ENCODE assay signal across 11 cellular contexts in genomic region chr5:120463026-120463770, GRCh38. TPM values are rescaled to one million over a fixed set of nuclear protein-coding genes. Genes with fewer than 3 reads are reported as not detected.
DNase-seq lines count a peak whose midpoint lies in the region; ATAC-seq and TF ChIP-seq lines count a peak whose summit lies in the region.
"Had no signal": no experiment of that assay in that cellular context is flagged by ENCODE, and none has a peak within 500 bp of the region (broad histone marks: within the 10 kb centered on the region; RNA-seq: fewer than 3 reads in every experiment).

No MANE protein-coding gene starts in this region.

- H3K9ac ChIP-seq in HUES48 (ENCODE audit: low read depth, low read length), result no peak overlapping the region

- peaks cover 17 to 51% (median 27%) of the 10 kb centered on the region in 5 donors for H3K27me3 Mint-ChIP-seq in naive thymus-derived CD8-positive, alpha-beta T cell

- no peak for TF ChIP-seq CTCF in AG04449 (IDR thresholded peaks at IDR 0.05; ENCODE audit: insufficient read depth, low read length, missing control alignments)
- TF ChIP-seq CTCF in astrocyte of the cerebellum (IDR thresholded peaks at IDR 0.05; ENCODE audit: low read depth, low read length, missing control alignments), result no peak
- TF ChIP-seq CTCF in testis (IDR thresholded peaks at IDR 0.05), result no peak
- TF ChIP-seq CTCF in OCI-LY7 (conservative IDR thresholded peaks at IDR 0.05; ENCODE audit: low read length), result no peak

- H3K27ac ChIP-seq in HUES48 (ENCODE audit: low read depth, low read length) (no peak overlapping the region), testis (no peak overlapping the region), OCI-LY7 (ENCODE audit: low read depth, low read length, poor library complexity, severe bottlenecking) (no peak overlapping the region)

- TF ChIP-seq POLR2A in testis (IDR thresholded peaks at IDR 0.05), result no peak

- CTCF ChIA-PET in AG04449 (lab: Yijun Ruan, JAX), result interaction anchor here (0.6 to 1.5 kb wide), 10 partner anchors 9 to 992 kb away, joined by 3 to 7 read pairs (median 3); no protein-coding TSS in a partner anchor
- CTCF ChIA-PET in OCI-LY7 (lab: Charles Lee; ENCODE audit: unreplicated experiment), result no interaction called here

- H3K9me3 Mint-ChIP-seq in naive thymus-derived CD8-positive, alpha-beta T cell, result peaks cover 0 to 5% (median 0%) of the 10 kb centered on the region in 9 donors
- H3K9me3 Mint-ChIP-seq: activated T-helper 1 cell treated with anti-CD3 and anti-CD28 coated beads, Interleukin-12 subunit alpha, Interleukin-12 subunit beta, Interleukin-2, Interleukin-4 antibody, amounts not matched to agents 30 ng/mL and 10 ng/mL and 1 ng/mL, durations not matched to agents 14 hours and 24 hours and 36 hours had no signal

- WGBS in testis, 2 donors, result 24 to 34% methylated on average over 6 of the region's 6 CpGs

- POLR2A ChIA-PET in AG04449 (lab: Yijun Ruan, JAX), result no interaction called here
- POLR2A ChIA-PET in naive thymus-derived CD8-positive, alpha-beta T cell (lab: Charles Lee), result no interaction called here
- POLR2A ChIA-PET in OCI-LY7 (lab: Charles Lee), result interaction anchor here (0.9 to 1.2 kb wide), 2 partner anchors 18 to 1836 kb away, joined by 3 to 5 read pairs; no protein-coding TSS in a partner anchor

- H3K27me3 ChIP-seq in HUES48 (ENCODE audit: control insufficient read depth, insufficient read depth, low read length) (peaks cover 50% of the 10 kb centered on the region), testis (no peaks in the 10 kb centered on the region), MG63 (no peaks in the 10 kb centered on the region)

- ATAC-seq in naive thymus-derived CD8-positive, alpha-beta T cell, result no peak

- no peak overlapping the region; the same call in 1 of the 2 replicates for H3K4me2 ChIP-seq in OCI-LY7 (ENCODE audit: low read length)

- H3K36me3 Mint-ChIP-seq in naive thymus-derived CD8-positive, alpha-beta T cell, result peaks cover 0 to 2% (median 0%) of the 10 kb centered on the region in 3 donors

- H3K4me3 ChIP-seq in AG04449 (ENCODE audit: low read depth, low read length), result peak overlapping the region; percentile 85
- H3K4me3 ChIP-seq in HUES48 (ENCODE audit: low read depth, low read length), result peak overlapping the region; percentile 70
- peak overlapping the region; percentile 96 for H3K4me3 ChIP-seq in astrocyte of the cerebellum (ENCODE audit: low read depth, low read length)
- peak overlapping the region in 1 of 2 donors; percentile 54 for H3K4me3 ChIP-seq in testis
- H3K4me3 ChIP-seq in OCI-LY7 (ENCODE audit: low read depth, low read length, poor library complexity, severe bottlenecking), result no peak overlapping the region
- no peak overlapping the region; the same call in 1 of the 2 replicates for H3K4me3 ChIP-seq in MG63

- no peaks in the 10 kb centered on the region for H3K9me3 ChIP-seq in HUES48 (ENCODE audit: control insufficient read depth, insufficient read depth, low read length)
- no peaks in the 10 kb centered on the region for H3K9me3 ChIP-seq in testis
- H3K9me3 ChIP-seq in OCI-LY7 (ENCODE audit: low read length), result no peaks in the 10 kb centered on the region
- no peaks in the 10 kb centered on the region for H3K9me3 ChIP-seq in MG63

- DNase-seq in AG04449 (ENCODE audit: low read depth, low spot score) (no peak), astrocyte of the cerebellum (ENCODE audit: low read depth) (no peak), testis (no peak), OCI-LY7 (ENCODE audit: low spot score) (no peak), MG63 (no peak)
- DNase-seq in naive thymus-derived CD8-positive, alpha-beta T cell, result no peak
- no peak for DNase-seq in activated effector memory CD4-positive, alpha-beta T cell treated with Interleukin-2 at 50 U/mL for 16 hours
- DNase-seq: CD8-positive, alpha-beta memory T cell; NCI-H2029 had no signal

- H3K4me1 ChIP-seq in HUES48 (ENCODE audit: control insufficient read depth, insufficient read depth, low read length) (0 out of 2 replicates have a peak, but pooled peaks cover 14% of the 10 kb centered on the region), testis (no peaks in the 10 kb centered on the region), OCI-LY7 (ENCODE audit: insufficient read depth, low read length, poor library complexity, severe bottlenecking) (no peaks in the 10 kb centered on the region)

- H2AFZ ChIP-seq in OCI-LY7 (ENCODE audit: low read length), result no peak overlapping the region

- no peaks in the 10 kb centered on the region for H4K20me1 ChIP-seq in OCI-LY7 (ENCODE audit: insufficient read depth, low read length)

- H3K79me2 ChIP-seq in OCI-LY7 (ENCODE audit: insufficient read depth, low read depth, low read length), result no peaks in the 10 kb centered on the region

- in situ Hi-C loops in astrocyte of the cerebellum (cut with HindIII; ENCODE audit: low sequenced_read_pairs), result loop anchor here (10.0 kb wide), 1 partner anchor 342 kb away; no protein-coding TSS in a partner anchor

- peak overlapping the region in 7 of 10 donors; percentile 14 to 72 (median 53) for H3K4me3 Mint-ChIP-seq in naive thymus-derived CD8-positive, alpha-beta T cell

- peak overlapping the region in 1 of 10 donors; percentile 69 for H3K27ac Mint-ChIP-seq in naive thymus-derived CD8-positive, alpha-beta T cell
- H3K27ac Mint-ChIP-seq: activated T-helper 1 cell treated with anti-CD3 and anti-CD28 coated beads, Interleukin-12 subunit alpha, Interleukin-12 subunit beta, Interleukin-2, Interleukin-4 antibody, amounts not matched to agents 30 ng/mL and 10 ng/mL and 1 ng/mL, durations not matched to agents 14 hours and 24 hours and 36 hours had no signal

- H3K4me1 Mint-ChIP-seq in naive thymus-derived CD8-positive, alpha-beta T cell, result peaks cover 0 to 21% (median 16%) of the 10 kb centered on the region in 4 donors

- BruUV-seq in OCI-LY7 (replicated peaks; lab: Mats Ljungman, UMichigan), result no TSS peak

- intact Hi-C loops in testis (cut with DNase I; ENCODE audit: low total_unique reads) (no loop called here), OCI-LY7 (cut with micrococcal nuclease; ENCODE audit: unreplicated experiment) (no loop called here)

- H3K36me3 ChIP-seq in HUES48 (ENCODE audit: control insufficient read depth, insufficient read depth, low read length) (no peaks in the 10 kb centered on the region), testis (ENCODE audit: low read depth, missing control alignments) (no peaks in the 10 kb centered on the region), OCI-LY7 (ENCODE audit: insufficient read depth, low read length) (no peaks in the 10 kb centered on the region), MG63 (no peaks in the 10 kb centered on the region)

- no peaks in the 10 kb centered on the region for H3K9me2 ChIP-seq in OCI-LY7 (ENCODE audit: insufficient read depth, low read length)

RNA-seq across cellular contexts. Expression of gene PRR16, which starts 0.9 kb away (rescaled TPM):
- not detected for total RNA-seq in naive thymus-derived CD8-positive, alpha-beta T cell
- polyA plus RNA-seq in naive thymus-derived CD8-positive, alpha-beta T cell, result not detected
- 1 to 10 TPM in 1 of 2 donors, under 1 TPM in 1; 0.68 to 1.5 TPM for total RNA-seq in testis
- polyA plus RNA-seq in testis (ENCODE audit: insufficient read depth, low read depth, low replicate concordance), result 3.4 TPM
- total RNA-seq in OCI-LY7 (2014; rRNA removed; shearing (Covaris generic)), result not detected in 2 replicates
- total RNA-seq in OCI-LY7 (2022), result not detected in 2 replicates
- 0.30 and 5.9 TPM in 2 replicates for total RNA-seq in MG63 (2014; rRNA removed; shearing (Covaris generic); ENCODE audit: low replicate concordance)
- total RNA-seq: activated T-helper 1 cell treated with anti-CD3 and anti-CD28 coated beads, Interleukin-12 subunit alpha, Interleukin-12 subunit beta, Interleukin-2, Interleukin-4 antibody, amounts not matched to agents 30 ng/mL and 10 ng/mL and 1 ng/mL, durations not matched to agents 14 hours and 24 hours and 36 hours; CD8-positive, alpha-beta memory T cell had no signal
- polyA plus RNA-seq: CD8-positive, alpha-beta memory T cell had no signal

Comparison
In these comparisons a context has a peak if more than half of its experiments do, and no peak if none do; other contexts are left out.
1. H3K4me3 ChIP-seq: peak in AG04449 (single experiment), HUES48 (single experiment) and astrocyte of the cerebellum (single experiment); none in OCI-LY7 (single experiment) and MG63 (single experiment).